Comparison of ENCODE assay signal across 1 cellular context in genomic region chr6:102352552-102352951, GRCh38.
TF ChIP-seq lines count a peak whose summit lies in the region.

No MANE protein-coding gene starts in this region.

TF ChIP-seq in H1, 55 proteins besides CTCF, POLR2A, EP300 and RAD21:
- no peak for TF ChIP-seq ATF3 (IDR thresholded peaks at IDR 0.05; ENCODE audit: insufficient read depth, low read depth, low read length)
- TF ChIP-seq RXRA (IDR thresholded peaks at IDR 0.05; ENCODE audit: insufficient read depth, low read depth, low read length), result no peak
- no peak for TF ChIP-seq TBP (IDR thresholded peaks at IDR 0.05; ENCODE audit: low read depth, low read length)
- TF ChIP-seq POU5F1 (IDR thresholded peaks at IDR 0.05; ENCODE audit: low read depth, low read length), result no peak
- no peak for TF ChIP-seq MAFK (IDR thresholded peaks at IDR 0.05; ENCODE audit: low read depth, low read length)
- no peak for TF ChIP-seq TCF12 (IDR thresholded peaks at IDR 0.05; ENCODE audit: low read depth, low read length)
